ENCODE assay signal across 1 cellular context in the genomic region with DNA sequence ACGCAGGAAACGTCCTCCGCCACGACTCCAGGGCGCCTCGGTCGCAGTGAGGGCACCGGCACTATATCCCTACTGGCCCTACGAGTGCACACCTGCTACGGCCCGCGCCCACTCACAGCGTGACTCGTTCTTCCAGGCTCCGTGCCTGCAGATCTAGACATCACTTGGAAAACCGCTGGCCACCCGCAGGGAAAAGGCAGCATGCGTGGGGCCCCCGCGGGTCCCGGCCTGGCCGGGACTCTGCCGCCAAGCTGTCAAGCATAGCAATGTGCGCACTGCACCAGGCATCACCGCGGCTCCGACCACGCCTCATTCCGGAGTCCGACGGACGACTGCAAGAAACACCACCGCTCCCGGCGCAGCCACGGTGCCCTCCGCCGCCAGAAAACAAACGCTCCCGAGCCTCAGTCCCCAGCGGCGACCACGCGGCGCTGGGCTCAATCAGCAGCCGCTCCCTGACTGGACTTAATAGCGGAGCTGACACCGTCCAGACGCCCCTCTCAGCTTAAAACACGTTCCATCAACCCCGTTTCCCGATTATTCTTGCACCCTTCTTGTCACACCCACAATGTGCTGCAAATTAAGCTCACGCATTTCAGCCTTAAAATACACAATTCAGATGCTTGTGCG.
TF ChIP-seq lines count a peak whose summit lies in the region.

No MANE protein-coding gene starts in this region.

TF ChIP-seq in HepG2, 621 proteins besides CTCF, POLR2A, EP300 and RAD21 (continued from another document):
- TF ChIP-seq, protein P1, sequence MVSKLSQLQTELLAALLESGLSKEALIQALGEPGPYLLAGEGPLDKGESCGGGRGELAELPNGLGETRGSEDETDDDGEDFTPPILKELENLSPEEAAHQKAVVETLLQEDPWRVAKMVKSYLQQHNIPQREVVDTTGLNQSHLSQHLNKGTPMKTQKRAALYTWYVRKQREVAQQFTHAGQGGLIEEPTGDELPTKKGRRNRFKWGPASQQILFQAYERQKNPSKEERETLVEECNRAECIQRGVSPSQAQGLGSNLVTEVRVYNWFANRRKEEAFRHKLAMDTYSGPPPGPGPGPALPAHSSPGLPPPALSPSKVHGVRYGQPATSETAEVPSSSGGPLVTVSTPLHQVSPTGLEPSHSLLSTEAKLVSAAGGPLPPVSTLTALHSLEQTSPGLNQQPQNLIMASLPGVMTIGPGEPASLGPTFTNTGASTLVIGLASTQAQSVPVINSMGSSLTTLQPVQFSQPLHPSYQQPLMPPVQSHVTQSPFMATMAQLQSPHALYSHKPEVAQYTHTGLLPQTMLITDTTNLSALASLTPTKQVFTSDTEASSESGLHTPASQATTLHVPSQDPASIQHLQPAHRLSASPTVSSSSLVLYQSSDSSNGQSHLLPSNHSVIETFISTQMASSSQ (IDR thresholded peaks at IDR 0.05; ENCODE audit: low read depth), result no peak
- TF ChIP-seq, protein P1 (CRISPR knock-in tag; IDR thresholded peaks at IDR 0.05; ENCODE audit: borderline replicate concordance), result no peak
- TF ChIP-seq, protein P2, sequence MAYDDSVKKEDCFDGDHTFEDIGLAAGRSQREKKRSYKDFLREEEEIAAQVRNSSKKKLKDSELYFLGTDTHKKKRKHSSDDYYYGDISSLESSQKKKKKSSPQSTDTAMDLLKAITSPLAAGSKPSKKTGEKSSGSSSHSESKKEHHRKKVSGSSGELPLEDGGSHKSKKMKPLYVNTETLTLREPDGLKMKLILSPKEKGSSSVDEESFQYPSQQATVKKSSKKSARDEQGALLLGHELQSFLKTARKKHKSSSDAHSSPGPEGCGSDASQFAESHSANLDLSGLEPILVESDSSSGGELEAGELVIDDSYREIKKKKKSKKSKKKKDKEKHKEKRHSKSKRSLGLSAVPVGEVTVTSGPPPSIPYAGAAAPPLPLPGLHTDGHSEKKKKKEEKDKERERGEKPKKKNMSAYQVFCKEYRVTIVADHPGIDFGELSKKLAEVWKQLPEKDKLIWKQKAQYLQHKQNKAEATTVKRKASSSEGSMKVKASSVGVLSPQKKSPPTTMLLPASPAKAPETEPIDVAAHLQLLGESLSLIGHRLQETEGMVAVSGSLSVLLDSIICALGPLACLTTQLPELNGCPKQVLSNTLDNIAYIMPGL (CRISPR knock-in tag; IDR thresholded peaks at IDR 0.05; ENCODE audit: borderline replicate concordance in 1 of 2, low read depth in 1 of 2), result 0 out of 4 replicates have a peak, but pooled peaks of 1 of the 2 experiments have one; percentile 18
- no peak for TF ChIP-seq GTF3A (CRISPR knock-in tag; conservative IDR thresholded peaks at IDR 0.05)
- TF ChIP-seq, protein P3, sequence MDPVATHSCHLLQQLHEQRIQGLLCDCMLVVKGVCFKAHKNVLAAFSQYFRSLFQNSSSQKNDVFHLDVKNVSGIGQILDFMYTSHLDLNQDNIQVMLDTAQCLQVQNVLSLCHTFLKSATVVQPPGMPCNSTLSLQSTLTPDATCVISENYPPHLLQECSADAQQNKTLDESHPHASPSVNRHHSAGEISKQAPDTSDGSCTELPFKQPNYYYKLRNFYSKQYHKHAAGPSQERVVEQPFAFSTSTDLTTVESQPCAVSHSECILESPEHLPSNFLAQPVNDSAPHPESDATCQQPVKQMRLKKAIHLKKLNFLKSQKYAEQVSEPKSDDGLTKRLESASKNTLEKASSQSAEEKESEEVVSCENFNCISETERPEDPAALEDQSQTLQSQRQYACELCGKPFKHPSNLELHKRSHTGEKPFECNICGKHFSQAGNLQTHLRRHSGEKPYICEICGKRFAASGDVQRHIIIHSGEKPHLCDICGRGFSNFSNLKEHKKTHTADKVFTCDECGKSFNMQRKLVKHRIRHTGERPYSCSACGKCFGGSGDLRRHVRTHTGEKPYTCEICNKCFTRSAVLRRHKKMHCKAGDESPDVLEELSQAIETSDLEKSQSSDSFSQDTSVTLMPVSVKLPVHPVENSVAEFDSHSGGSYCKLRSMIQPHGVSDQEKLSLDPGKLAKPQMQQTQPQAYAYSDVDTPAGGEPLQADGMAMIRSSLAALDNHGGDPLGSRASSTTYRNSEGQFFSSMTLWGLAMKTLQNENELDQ (CRISPR knock-in tag; IDR thresholded peaks at IDR 0.05; ENCODE audit: borderline replicate concordance), result no peak
- TF ChIP-seq, protein P4, sequence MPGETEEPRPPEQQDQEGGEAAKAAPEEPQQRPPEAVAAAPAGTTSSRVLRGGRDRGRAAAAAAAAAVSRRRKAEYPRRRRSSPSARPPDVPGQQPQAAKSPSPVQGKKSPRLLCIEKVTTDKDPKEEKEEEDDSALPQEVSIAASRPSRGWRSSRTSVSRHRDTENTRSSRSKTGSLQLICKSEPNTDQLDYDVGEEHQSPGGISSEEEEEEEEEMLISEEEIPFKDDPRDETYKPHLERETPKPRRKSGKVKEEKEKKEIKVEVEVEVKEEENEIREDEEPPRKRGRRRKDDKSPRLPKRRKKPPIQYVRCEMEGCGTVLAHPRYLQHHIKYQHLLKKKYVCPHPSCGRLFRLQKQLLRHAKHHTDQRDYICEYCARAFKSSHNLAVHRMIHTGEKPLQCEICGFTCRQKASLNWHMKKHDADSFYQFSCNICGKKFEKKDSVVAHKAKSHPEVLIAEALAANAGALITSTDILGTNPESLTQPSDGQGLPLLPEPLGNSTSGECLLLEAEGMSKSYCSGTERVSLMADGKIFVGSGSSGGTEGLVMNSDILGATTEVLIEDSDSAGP (CRISPR knock-in tag; IDR thresholded peaks at IDR 0.05; ENCODE audit: borderline replicate concordance), result 0 out of 2 replicates have a peak, but pooled peaks have one; percentile 40
